Comparison of ENCODE assay signal across 8 cellular contexts in the genomic region with DNA sequence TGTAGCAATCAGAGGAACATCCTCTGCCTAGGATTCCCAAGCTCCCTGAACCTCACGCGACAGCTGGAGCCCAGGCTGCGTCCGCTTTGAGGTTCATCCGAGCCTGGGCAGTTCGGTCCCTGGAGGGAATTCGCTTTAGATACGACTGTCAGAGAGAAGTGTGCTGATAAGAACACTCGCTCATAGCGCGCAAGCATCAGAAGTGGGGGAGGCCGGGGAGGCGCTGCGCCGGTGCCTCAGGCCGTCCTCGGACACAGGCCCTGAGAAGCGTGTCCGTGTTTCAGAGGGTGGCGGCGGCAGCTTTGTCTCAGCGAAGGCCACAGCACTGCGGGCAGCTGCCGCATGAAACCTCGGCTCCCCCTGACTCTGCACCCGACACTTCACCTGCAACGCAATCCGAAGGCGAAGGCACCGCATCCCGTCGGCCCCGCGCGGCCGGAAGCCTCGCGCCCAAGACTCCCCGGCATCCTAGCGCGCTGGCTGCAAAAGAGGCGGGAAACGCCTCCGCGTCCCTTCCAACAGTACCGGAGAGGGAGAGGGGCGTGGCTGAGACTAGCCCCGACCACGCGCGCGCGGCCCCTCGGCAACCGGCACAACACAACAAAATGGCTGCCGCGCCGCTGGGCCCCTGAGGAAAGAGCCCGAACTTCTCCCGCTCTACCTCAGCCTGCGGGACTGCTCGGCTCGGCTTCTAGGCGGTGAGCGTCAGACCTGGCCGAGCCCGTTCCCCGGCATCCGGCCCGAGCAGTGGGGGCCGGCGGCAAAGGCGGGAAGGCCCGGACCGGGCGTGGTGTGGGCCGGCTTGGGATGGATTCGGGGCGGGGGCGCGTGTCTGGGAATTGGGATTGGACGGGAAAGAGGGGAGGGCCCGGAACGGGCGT. TPM values are rescaled to one million over a fixed set of nuclear protein-coding genes. Genes with fewer than 3 reads are reported as not detected.
DNase-seq lines count a peak whose midpoint lies in the region; ATAC-seq and TF ChIP-seq lines count a peak whose summit lies in the region.

A gene with protein sequence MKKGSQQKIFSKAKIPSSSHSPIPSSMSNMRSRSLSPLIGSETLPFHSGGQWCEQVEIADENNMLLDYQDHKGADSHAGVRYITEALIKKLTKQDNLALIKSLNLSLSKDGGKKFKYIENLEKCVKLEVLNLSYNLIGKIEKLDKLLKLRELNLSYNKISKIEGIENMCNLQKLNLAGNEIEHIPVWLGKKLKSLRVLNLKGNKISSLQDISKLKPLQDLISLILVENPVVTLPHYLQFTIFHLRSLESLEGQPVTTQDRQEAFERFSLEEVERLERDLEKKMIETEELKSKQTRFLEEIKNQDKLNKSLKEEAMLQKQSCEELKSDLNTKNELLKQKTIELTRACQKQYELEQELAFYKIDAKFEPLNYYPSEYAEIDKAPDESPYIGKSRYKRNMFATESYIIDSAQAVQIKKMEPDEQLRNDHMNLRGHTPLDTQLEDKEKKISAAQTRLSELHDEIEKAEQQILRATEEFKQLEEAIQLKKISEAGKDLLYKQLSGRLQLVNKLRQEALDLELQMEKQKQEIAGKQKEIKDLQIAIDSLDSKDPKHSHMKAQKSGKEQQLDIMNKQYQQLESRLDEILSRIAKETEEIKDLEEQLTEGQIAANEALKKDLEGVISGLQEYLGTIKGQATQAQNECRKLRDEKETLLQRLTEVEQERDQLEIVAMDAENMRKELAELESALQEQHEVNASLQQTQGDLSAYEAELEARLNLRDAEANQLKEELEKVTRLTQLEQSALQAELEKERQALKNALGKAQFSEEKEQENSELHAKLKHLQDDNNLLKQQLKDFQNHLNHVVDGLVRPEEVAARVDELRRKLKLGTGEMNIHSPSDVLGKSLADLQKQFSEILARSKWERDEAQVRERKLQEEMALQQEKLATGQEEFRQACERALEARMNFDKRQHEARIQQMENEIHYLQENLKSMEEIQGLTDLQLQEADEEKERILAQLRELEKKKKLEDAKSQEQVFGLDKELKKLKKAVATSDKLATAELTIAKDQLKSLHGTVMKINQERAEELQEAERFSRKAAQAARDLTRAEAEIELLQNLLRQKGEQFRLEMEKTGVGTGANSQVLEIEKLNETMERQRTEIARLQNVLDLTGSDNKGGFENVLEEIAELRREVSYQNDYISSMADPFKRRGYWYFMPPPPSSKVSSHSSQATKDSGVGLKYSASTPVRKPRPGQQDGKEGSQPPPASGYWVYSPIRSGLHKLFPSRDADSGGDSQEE (N-terminal part only) (plus strand): TSS at position 586 of the 881 bp plus-strand sequence. CDS start 13,372 bp downstream, outside the sequence.

- peaks cover 17% of the 10 kb centered on the region for H3K27me3 Mint-ChIP-seq in mesothelial cell of epicardium (ENCODE audit: low read depth)

- TF ChIP-seq CTCF in OCI-LY1 (IDR thresholded peaks at IDR 0.05; ENCODE audit: low read length) (no peak), mesothelial cell of epicardium (IDR thresholded peaks at IDR 0.05; ENCODE audit: unreplicated experiment) (no peak)

- H3K36me3 ChIP-seq in OCI-LY1 (ENCODE audit: insufficient read depth, low read length) (peaks cover 8% of the 10 kb centered on the region), endocrine pancreas (ENCODE audit: control insufficient read depth, insufficient read depth, low read length) (no peaks in the 10 kb centered on the region)

- H2AFZ ChIP-seq in OCI-LY1 (ENCODE audit: low read length) = no peak within 1 kb of the TSS

- no peaks in the 10 kb centered on the region for H3K9me2 ChIP-seq in OCI-LY1 (ENCODE audit: low read depth, low read length)

- H3K4me3 ChIP-seq in OCI-LY1 (ENCODE audit: low read depth, low read length, poor library complexity, severe bottlenecking) = peak within 1 kb of the TSS; percentile 80
- H3K4me3 ChIP-seq in endocrine pancreas (ENCODE audit: control insufficient read depth, insufficient read depth, low read length) = peak within 1 kb of the TSS; percentile 85

- DNase-seq in D341Med (ENCODE audit: low spot score) (peak; percentile 93), HuH-7.5 (ENCODE audit: low spot score) (peak; percentile 71), mesothelial cell of epicardium (ENCODE audit: low spot score in 2 of 2, unreplicated experiment in 2 of 2) (peak; percentile 81 to 89)
- peak; percentile 82 for DNase-seq in activated CD8-positive, alpha-beta memory T cell treated with anti-CD3 and anti-CD28 coated beads, Interleukin-2, amount 50 U/mL, for 24 hours (ENCODE audit: extremely low read depth)
- DNase-seq in stimulated activated CD8-positive, alpha-beta memory T cell treated with anti-CD3 and anti-CD28 coated beads, Interleukin-15, amount 100 ng/mL, for 4 hours (ENCODE audit: low read depth in 2 of 2) = peak; percentile 68

- H3K9me3 Mint-ChIP-seq in mesothelial cell of epicardium = peaks cover 4% of the 10 kb centered on the region

- peaks cover 47% of the 10 kb centered on the region for H3K79me2 ChIP-seq in OCI-LY1 (ENCODE audit: insufficient read depth, low read length)

- H3K27me3 ChIP-seq in OCI-LY1 (ENCODE audit: insufficient read depth, low read length) = no peaks in the 10 kb centered on the region
- H3K27me3 ChIP-seq in endocrine pancreas (ENCODE audit: control insufficient read depth, insufficient read depth, low read length) = no peaks in the 10 kb centered on the region

- H3K27ac ChIP-seq in OCI-LY1 (ENCODE audit: low read depth, low read length, poor library complexity, severe bottlenecking) = peak within 1 kb of the TSS; percentile 100

- H3K27ac Mint-ChIP-seq in mesothelial cell of epicardium = peak within 1 kb of the TSS; percentile 92

- H3K9me3 ChIP-seq in OCI-LY1 (ENCODE audit: low read length) = no peaks in the 10 kb centered on the region
- H3K9me3 ChIP-seq in endocrine pancreas (ENCODE audit: control insufficient read depth, low read length) = no peaks in the 10 kb centered on the region

- peaks cover 18% of the 10 kb centered on the region for H3K4me1 Mint-ChIP-seq in mesothelial cell of epicardium

- peak within 1 kb of the TSS; percentile 85 for H3K4me3 Mint-ChIP-seq in mesothelial cell of epicardium

- H3F3A ChIP-seq in OCI-LY1 (ENCODE audit: insufficient read depth, low read length) = peaks cover 4% of the 10 kb centered on the region

- H3K36me3 Mint-ChIP-seq in mesothelial cell of epicardium = no peaks in the 10 kb centered on the region

- ATAC-seq in GM21526 (IDR thresholded peaks at IDR 0.05; ENCODE audit: low FRiP score, unreplicated experiment) = peak; percentile 58

- peak within 1 kb of the TSS; percentile 92 for H3K9ac ChIP-seq in OCI-LY1 (ENCODE audit: low read length)
- peak within 1 kb of the TSS; percentile 65 for H3K9ac ChIP-seq in endocrine pancreas (ENCODE audit: control insufficient read depth, insufficient read depth, low read length)

- peak within 1 kb of the TSS; percentile 88 for H3K4me2 ChIP-seq in OCI-LY1 (ENCODE audit: low read length)

- H3K4me1 ChIP-seq in OCI-LY1 (ENCODE audit: insufficient read depth, low read length, severe bottlenecking) (peaks cover 63% of the 10 kb centered on the region), endocrine pancreas (ENCODE audit: control insufficient read depth, insufficient read depth, low read length) (no peaks in the 10 kb centered on the region)

- H4K20me1 ChIP-seq in OCI-LY1 (ENCODE audit: insufficient read depth, low read length) = no peaks in the 10 kb centered on the region

RNA-seq across cellular contexts. Expression of the gene that starts here (rescaled TPM):
- 23.3 to 26.1 TPM (median 23.8 TPM) in 3 replicates for total RNA-seq in mesothelial cell of epicardium

Comparison
In these comparisons a context has a peak if more than half of its experiments do, and no peak if none do; other contexts are left out.
1. Peak in every context shown above with its lines: DNase-seq, ATAC-seq, H3K4me3 ChIP-seq and H3K27ac ChIP-seq.